Comparison of ENCODE assay signal across 29 cellular contexts in genomic region chr2:241753493-241753892, GRCh38. TPM values are rescaled to one million over a fixed set of nuclear protein-coding genes. Genes with fewer than 3 reads are reported as not detected.
DNase-seq lines count a peak whose midpoint lies in the region; ATAC-seq, FAIRE-seq and TF ChIP-seq lines count a peak whose summit lies in the region.
"Had no signal": no experiment of that assay in that cellular context is flagged by ENCODE, and none has a peak within 500 bp of the region (broad histone marks: within the 10 kb centered on the region; RNA-seq: fewer than 3 reads in every experiment).

No MANE protein-coding gene starts in this region.

- 92% methylated on average over 17 of the region's 17 CpGs; no CpG with 5 or more reads in 1 of the 2 experiments for WGBS in H1 (ENCODE audit: extremely low coverage in 1 of 2, insufficient coverage in 1 of 2, insufficient read length in 1 of 2, insufficient replicate concordance in 2 of 2, low coverage in 1 of 2, low lambda C conversion rate in 2 of 2, missing lambda C conversion rate in 1 of 2), 2 experiments

- intact Hi-C loops in MCF 10A (cut with micrococcal nuclease) (no loop called here), breast epithelium (cut with DNase I; ENCODE audit: low total_unique reads) (no loop called here)

- H3K27ac ChIP-seq in breast epithelium = no peak overlapping the region
- H3K27ac ChIP-seq in RWPE1 = peak overlapping the region; percentile 47
- H3K27ac ChIP-seq in H1 (ENCODE audit: low read depth, low read length) = peak overlapping the region; percentile 58
- H3K27ac ChIP-seq: C4-2B had no signal

- DNase-seq in MCF 10A (ENCODE audit: unreplicated experiment) (no peak), breast epithelium (ENCODE audit: low spot score in 2 of 2) (no peak), RWPE1 (ENCODE audit: low spot score) (no peak), H1 (ENCODE audit: low read depth in 1 of 2, low spot score in 2 of 2) (no peak), NCI-H2227 (lab: John Stamatoyannopoulos, UW; ENCODE audit: unreplicated experiment) (no peak), GOT3 (lab: John Stamatoyannopoulos, UW) (no peak)
- DNase-seq in stimulated activated naive B cell treated with anti-CD40 and anti-IgM and Interleukin-4, amounts not matched to agents 10 μg/mL and 1 μg/mL and 100 μg/mL, for 72 hours = no peak
- DNase-seq: AML-193; Calu3; CD8-positive, alpha-beta memory T cell; DMS153; MV-4-11; NCI-H1105 treated with DMSO at 0.1 percent for 48 hours; NCI-H1694; NCI-H2081; NCI-H2171 treated with DMSO at 0.1 percent for 48 hours; NCI-H446; NCI-H526; OCI-M1; SHP77 had no signal

- H2BK12ac ChIP-seq in H1 (ENCODE audit: low read depth, low read length) = no peak overlapping the region

- H2BK15ac ChIP-seq in H1 (ENCODE audit: low read length) = no peak overlapping the region

- H3K79me1 ChIP-seq in H1 (ENCODE audit: low read depth, low read length) = no peaks in the 10 kb centered on the region

- CTCF ChIA-PET in MCF 10A (lab: Yijun Ruan, JAX) = no interaction called here
- CTCF ChIA-PET in RWPE1 (lab: Yijun Ruan, JAX) = no interaction called here
- CTCF ChIA-PET in H1 (lab: Charles Lee; ENCODE audit: partially characterized antibody) = no interaction called here

- no peak overlapping the region; the same call in 1 of the 2 replicates for H3K18ac ChIP-seq in H1 (ENCODE audit: extremely low read depth, low read length)

- no peak overlapping the region for H4K8ac ChIP-seq in H1 (ENCODE audit: extremely low read depth, insufficient read depth, low read length)

- H3K27me3 Mint-ChIP-seq in MCF 10A (ENCODE audit: insufficient read depth, unreplicated experiment) = no peaks in the 10 kb centered on the region
- no peaks in the 10 kb centered on the region for H3K27me3 Mint-ChIP-seq in stimulated activated naive B cell treated with anti-CD40 and anti-IgM and Interleukin-4, amounts not matched to agents 10 μg/mL and 1 μg/mL and 100 μg/mL, for 72 hours
- H3K27me3 Mint-ChIP-seq: CD8-positive, alpha-beta memory T cell; IgD-negative memory B cell had no signal

- no peak overlapping the region for H3K23ac ChIP-seq in H1 (ENCODE audit: insufficient read length)

- H3K9ac ChIP-seq in H1 (replicated peaks in 1 of 4; ENCODE audit: extremely low read depth in 1 of 4, low read depth in 3 of 4, low read length in 3 of 4) = no peak overlapping the region

- no TSS peak for BruUV-seq in MCF 10A (replicated peaks; lab: Mats Ljungman, UMichigan)

- no peak overlapping the region for H2BK120ac ChIP-seq in H1 (replicated peaks; ENCODE audit: low read depth, low read length)

- peaks cover 0 to 6% of the 10 kb centered on the region in 2 experiments for H4K20me1 ChIP-seq in H1 (replicated peaks in 1 of 2; ENCODE audit: control insufficient read depth in 1 of 2, insufficient read depth in 2 of 2, low read length in 2 of 2)

- H3K36me3 ChIP-seq in breast epithelium (peaks cover 3% of the 10 kb centered on the region), H1 (ENCODE audit: control insufficient read depth in 2 of 4, insufficient read depth in 4 of 4, low read length in 3 of 4) (no peaks in the 10 kb centered on the region; a peak in 2 of 8 replicates)

- POLR2A ChIA-PET in MCF 10A (lab: Yijun Ruan, JAX) = no interaction called here
- POLR2A ChIA-PET in RWPE1 (lab: Yijun Ruan, JAX; ENCODE audit: low non-redundant PET) = no interaction called here
- POLR2A ChIA-PET in H1 (lab: Charles Lee; ENCODE audit: partially characterized antibody) = no interaction called here

- H3K4me3 ChIP-seq in breast epithelium = no peak overlapping the region
- no peak overlapping the region for H3K4me3 ChIP-seq in H1 (ENCODE audit: extremely low read depth in 1 of 4, insufficient read depth in 2 of 4, low read depth in 3 of 4, low read length in 4 of 4)
- H3K4me3 ChIP-seq: HAP-1 had no signal

- H3K9me3 ChIP-seq in breast epithelium (no peaks in the 10 kb centered on the region), H1 (ENCODE audit: insufficient read depth in 2 of 2, low read depth in 1 of 2, low read length in 1 of 2) (no peaks in the 10 kb centered on the region)
- H3K9me3 ChIP-seq: HAP-1 had no signal

- no peak for ATAC-seq in stimulated activated naive B cell treated with anti-CD40 and anti-IgM and Interleukin-4, amounts not matched to agents 10 μg/mL and 1 μg/mL and 100 μg/mL, for 72 hours (replicated peaks)
- ATAC-seq in GM18870 (IDR thresholded peaks at IDR 0.05; ENCODE audit: unreplicated experiment) = no peak

- no peak overlapping the region for H3K4me3 Mint-ChIP-seq in MCF 10A (ENCODE audit: unreplicated experiment)
- H3K4me3 Mint-ChIP-seq in stimulated activated naive B cell treated with anti-CD40 and anti-IgM and Interleukin-4, amounts not matched to agents 10 μg/mL and 1 μg/mL and 100 μg/mL, for 72 hours = no peak overlapping the region
- H3K4me3 Mint-ChIP-seq: CD8-positive, alpha-beta memory T cell; IgD-negative memory B cell had no signal

- H3K23me2 ChIP-seq in H1 (ENCODE audit: low read depth, low read length) = no peaks in the 10 kb centered on the region

- H3K4me1 ChIP-seq in breast epithelium (no peaks in the 10 kb centered on the region), H1 (replicated peaks in 1 of 4; ENCODE audit: control insufficient read depth in 3 of 4, insufficient read depth in 4 of 4, low read length in 3 of 4) (no peaks in the 10 kb centered on the region)
- H3K4me1 ChIP-seq: HAP-1 had no signal

- no peak for TF ChIP-seq RAD21 in H1 (IDR thresholded peaks at IDR 0.05 in 1 of 2, conservative IDR thresholded peaks at IDR 0.05 in 1 of 2; ENCODE audit: low read depth in 2 of 2, low read length in 2 of 2)

- TF ChIP-seq POLR2A in breast epithelium (IDR thresholded peaks at IDR 0.05) (no peak), H1 (IDR thresholded peaks at IDR 0.05; ENCODE audit: control extremely low read depth in 1 of 2, low read depth in 2 of 2, low read length in 2 of 2) (no peak)

- H3K4me2 ChIP-seq in H1 (ENCODE audit: insufficient read depth in 1 of 2, low read depth in 2 of 2, low read length in 2 of 2) = no peak overlapping the region

- H2BK20ac ChIP-seq in H1 (ENCODE audit: low read length) = no peak overlapping the region

- no peaks in the 10 kb centered on the region for H3K79me2 ChIP-seq in H1 (ENCODE audit: control insufficient read depth in 1 of 2, insufficient read depth in 2 of 2, low read length in 2 of 2)

- H3K36me3 Mint-ChIP-seq in MCF 10A (ENCODE audit: insufficient read depth, unreplicated experiment) = peaks cover 56% of the 10 kb centered on the region
- H3K36me3 Mint-ChIP-seq in stimulated activated naive B cell treated with anti-CD40 and anti-IgM and Interleukin-4, amounts not matched to agents 10 μg/mL and 1 μg/mL and 100 μg/mL, for 72 hours = peaks cover 35 to 60% of the 10 kb centered on the region in 2 donors

- H4K91ac ChIP-seq in H1 (replicated peaks; ENCODE audit: insufficient read length, low read length) = peak overlapping the region; percentile 40

- no peak overlapping the region for H4K5ac ChIP-seq in H1 (ENCODE audit: insufficient read length, low read depth, low read length)

- H3K4ac ChIP-seq in H1 (replicated peaks; ENCODE audit: insufficient read length, low read depth, low read length) = no peak overlapping the region

- TF ChIP-seq CTCF in MCF 10A (IDR thresholded peaks at IDR 0.05; ENCODE audit: unreplicated experiment) (no peak), breast epithelium (IDR thresholded peaks at IDR 0.05) (no peak), RWPE1 (conservative IDR thresholded peaks at IDR 0.05; ENCODE audit: low read depth) (no peak), H1 (IDR thresholded peaks at IDR 0.05; ENCODE audit: control extremely low read depth in 1 of 3, insufficient read depth in 1 of 3, low read depth in 1 of 3, low read length in 3 of 3) (no peak)

- H3K4me1 Mint-ChIP-seq in MCF 10A (ENCODE audit: insufficient read depth, unreplicated experiment) = no peaks in the 10 kb centered on the region
- H3K4me1 Mint-ChIP-seq in stimulated activated naive B cell treated with anti-CD40 and anti-IgM and Interleukin-4, amounts not matched to agents 10 μg/mL and 1 μg/mL and 100 μg/mL, for 72 hours = peaks cover 0 to 1% of the 10 kb centered on the region in 2 donors
- H3K4me1 Mint-ChIP-seq: CD8-positive, alpha-beta memory T cell; IgD-negative memory B cell had no signal

- H3K27me3 ChIP-seq in breast epithelium = no peaks in the 10 kb centered on the region
- H3K27me3 ChIP-seq in H1 (replicated peaks in 1 of 4; ENCODE audit: control insufficient read depth in 3 of 4, extremely low read depth in 1 of 4, insufficient read depth in 3 of 4, low read length in 3 of 4) = no peaks in the 10 kb centered on the region

- no peak overlapping the region for H3K56ac ChIP-seq in H1 (replicated peaks; ENCODE audit: insufficient read length, low read depth, low read length)

- H3K9me3 Mint-ChIP-seq in MCF 10A (ENCODE audit: unreplicated experiment) = no peaks in the 10 kb centered on the region
- H3K9me3 Mint-ChIP-seq in stimulated activated naive B cell treated with anti-CD40 and anti-IgM and Interleukin-4, amounts not matched to agents 10 μg/mL and 1 μg/mL and 100 μg/mL, for 72 hours = no peaks in the 10 kb centered on the region
- H3K9me3 Mint-ChIP-seq: CD8-positive, alpha-beta memory T cell had no signal

- no peak overlapping the region for H3K14ac ChIP-seq in H1 (ENCODE audit: insufficient read length)

- H2BK5ac ChIP-seq in H1 (ENCODE audit: low read depth, low read length) = peak overlapping the region; percentile 71; the same call in 1 of the 2 replicates

- FAIRE-seq in H1 (lab: Jason Lieb, UNC) = no peak
- FAIRE-seq: GM12891 had no signal

- TF ChIP-seq EP300 in H1 (IDR thresholded peaks at IDR 0.05; ENCODE audit: borderline replicate concordance in 1 of 2, low read depth in 2 of 2, low read length in 2 of 2) = no peak

- H2AK5ac ChIP-seq in H1 (ENCODE audit: low read depth, low read length) = no peak overlapping the region

- peak overlapping the region; percentile 63 for H3K27ac Mint-ChIP-seq in MCF 10A (ENCODE audit: low read depth, unreplicated experiment)
- peak overlapping the region; percentile 26 for H3K27ac Mint-ChIP-seq in stimulated activated naive B cell treated with anti-CD40 and anti-IgM and Interleukin-4, amounts not matched to agents 10 μg/mL and 1 μg/mL and 100 μg/mL, for 72 hours
- H3K27ac Mint-ChIP-seq: IgD-negative memory B cell had no signal

- H2AFZ ChIP-seq in H1 (ENCODE audit: low read length) = no peak overlapping the region

RNA-seq across cellular contexts. Expression of gene D2HGDH, which starts 19.1 kb away (rescaled TPM):
- total RNA-seq in MCF 10A (2022) = 37.5 and 41.5 TPM in 2 replicates
- 10 to 100 TPM; 16.3 to 29.2 (median 22.2) TPM for total RNA-seq in breast epithelium
- total RNA-seq in H1 (2021; fragmentation: NEBNext Ultra II Directional; extraction: Animal tissue kit (Norgen Biotek cat#: 25700)) = 8.1 and 8.3 TPM in 2 replicates
- polyA plus RNA-seq in H1 (2011; rRNA removed) = 3.4 and 9.8 TPM in 2 replicates
- 7.6 TPM for polyA plus RNA-seq in H1 (2011; cell fraction: cytosol; rRNA removed)
- polyA plus RNA-seq in H1 (2011; cell fraction: nucleus; rRNA removed) = 34.5 TPM
- 7.6 to 12.7 TPM (median 8.9 TPM) in 4 replicates for polyA plus RNA-seq in H1 (2012, experiment 1 of 2)
- polyA plus RNA-seq in H1 (2012, experiment 2 of 2) = 3.3 TPM
- polyA plus RNA-seq in H1 (2013, experiment 1 of 2) = 4.2 TPM
- polyA plus RNA-seq in H1 (2013, experiment 2 of 2) = 3.3 TPM
- 5.0 and 7.3 TPM in 2 replicates for polyA minus RNA-seq in H1 (2011; rRNA and poly(A)+ RNA removed)
- polyA minus RNA-seq in H1 (2011; cell fraction: cytosol; rRNA and poly(A)+ RNA removed) = 10.3 TPM
- 19.0 TPM for polyA minus RNA-seq in H1 (2011; cell fraction: nucleus; rRNA and poly(A)+ RNA removed)

RNA-seq across cellular contexts. Expression of gene GAL3ST2, which starts 23.1 kb away (rescaled TPM):
- total RNA-seq in MCF 10A (2022) = 0.37 TPM in 1 of 2 replicates, not detected in the other
- 1 to 10 TPM in 1 of 3 donors, not detected in 2; 2.6 TPM for total RNA-seq in breast epithelium
- total RNA-seq in H1 (2021; fragmentation: NEBNext Ultra II Directional; extraction: Animal tissue kit (Norgen Biotek cat#: 25700)) = not detected in 2 replicates
- polyA plus RNA-seq in H1 (2011; rRNA removed) = 0.14 TPM in 1 of 2 replicates, not detected in the other
- 0.06 TPM for polyA plus RNA-seq in H1 (2011; cell fraction: cytosol; rRNA removed)
- polyA plus RNA-seq in H1 (2011; cell fraction: nucleus; rRNA removed) = 0.44 TPM
- polyA plus RNA-seq in H1 (2012, experiment 1 of 2) = 0.15 to 0.21 TPM (median 0.17 TPM) in 3 of 4 replicates, not detected in the other
- not detected for polyA plus RNA-seq in H1 (2012, experiment 2 of 2)
- polyA plus RNA-seq in H1 (2013, experiment 1 of 2) = 0.12 TPM
- polyA plus RNA-seq in H1 (2013, experiment 2 of 2) = 0.09 TPM
- 0.13 TPM in 1 of 2 replicates, not detected in the other for polyA minus RNA-seq in H1 (2011; rRNA and poly(A)+ RNA removed)
- polyA minus RNA-seq in H1 (2011; cell fraction: cytosol; rRNA and poly(A)+ RNA removed) = not detected
- 0.90 TPM for polyA minus RNA-seq in H1 (2011; cell fraction: nucleus; rRNA and poly(A)+ RNA removed)
- total RNA-seq: A172, Calu3, G401, HT1080 had no signal
- polyA plus RNA-seq: AG04450; CD8-positive, alpha-beta memory T cell; IgD-negative memory B cell had no signal

RNA-seq across cellular contexts. Expression of gene ING5, which starts 51.7 kb away (rescaled TPM):
- total RNA-seq in MCF 10A (2022) (27.8 and 35.5 TPM in 2 replicates), breast epithelium (10 to 100 TPM; 29.6 to 49.0 (median 45.6) TPM)
- total RNA-seq in H1 (2021; fragmentation: NEBNext Ultra II Directional; extraction: Animal tissue kit (Norgen Biotek cat#: 25700)) = 47.4 and 49.7 TPM in 2 replicates
- polyA plus RNA-seq in H1 (2011; rRNA removed) = 41.5 and 42.5 TPM in 2 replicates
- polyA plus RNA-seq in H1 (2011; cell fraction: cytosol; rRNA removed) = 44.1 TPM
- 91.5 TPM for polyA plus RNA-seq in H1 (2011; cell fraction: nucleus; rRNA removed)
- polyA plus RNA-seq in H1 (2012, experiment 1 of 2) = 33.8 to 49.1 TPM (median 39.8 TPM) in 4 replicates
- 14.9 TPM for polyA plus RNA-seq in H1 (2012, experiment 2 of 2)
- polyA plus RNA-seq in H1 (2013, experiment 1 of 2) = 22.2 TPM
- 20.1 TPM for polyA plus RNA-seq in H1 (2013, experiment 2 of 2)
- 52.8 and 60.2 TPM in 2 replicates for polyA minus RNA-seq in H1 (2011; rRNA and poly(A)+ RNA removed)
- polyA minus RNA-seq in H1 (2011; cell fraction: cytosol; rRNA and poly(A)+ RNA removed) = 26.1 TPM
- polyA minus RNA-seq in H1 (2011; cell fraction: nucleus; rRNA and poly(A)+ RNA removed) = 42.9 TPM

RNA-seq across cellular contexts. Expression of gene NEU4, which starts 55.5 kb away (rescaled TPM):
- total RNA-seq in MCF 10A (2022) (not detected in 2 replicates), breast epithelium (1 to 10 TPM in 1 of 3 donors, under 1 TPM in 2; 0.33 to 3.0 (median 0.44) TPM)
- total RNA-seq in H1 (2021; fragmentation: NEBNext Ultra II Directional; extraction: Animal tissue kit (Norgen Biotek cat#: 25700)) = 0.50 and 0.82 TPM in 2 replicates
- polyA plus RNA-seq in H1 (2011; rRNA removed) = 0.32 and 0.89 TPM in 2 replicates
- 0.45 TPM for polyA plus RNA-seq in H1 (2011; cell fraction: cytosol; rRNA removed)
- 2.0 TPM for polyA plus RNA-seq in H1 (2011; cell fraction: nucleus; rRNA removed)
- 0.23 to 0.82 TPM (median 0.62 TPM) in 3 of 4 replicates, not detected in the other for polyA plus RNA-seq in H1 (2012, experiment 1 of 2)
- 0.28 TPM for polyA plus RNA-seq in H1 (2012, experiment 2 of 2)
- 0.39 TPM for polyA plus RNA-seq in H1 (2013, experiment 1 of 2)
- polyA plus RNA-seq in H1 (2013, experiment 2 of 2) = 0.07 TPM
- not detected in 2 replicates for polyA minus RNA-seq in H1 (2011; rRNA and poly(A)+ RNA removed)
- polyA minus RNA-seq in H1 (2011; cell fraction: cytosol; rRNA and poly(A)+ RNA removed) = not detected
- 0.50 TPM for polyA minus RNA-seq in H1 (2011; cell fraction: nucleus; rRNA and poly(A)+ RNA removed)
- total RNA-seq: A172; CD8-positive, alpha-beta memory T cell; G401; HT1080 had no signal
- polyA plus RNA-seq: AG04450; CD8-positive, alpha-beta memory T cell; IgD-negative memory B cell had no signal

Comparison
In these comparisons a context has a peak if more than half of its experiments do, and no peak if none do; other contexts are left out.
1. H3K27ac ChIP-seq: peak in RWPE1 (single experiment) and H1 (single experiment); none in breast epithelium (0 of 2).